8 cellular contexts compared by ENCODE assay signal in genomic region chr20:38962898-38963484, GRCh38. TPM values are rescaled to one million over a fixed set of nuclear protein-coding genes. Genes with fewer than 3 reads are reported as not detected.
DNase-seq lines count a peak whose midpoint lies in the region; ATAC-seq and TF ChIP-seq lines count a peak whose summit lies in the region.

No MANE protein-coding gene starts in this region.

- ATAC-seq in psoas muscle (no peak), GM21529 (IDR thresholded peaks at IDR 0.05; ENCODE audit: unreplicated experiment) (no peak), GM21528 (IDR thresholded peaks at IDR 0.05; ENCODE audit: low FRiP score, unreplicated experiment) (no peak)

- H3K36me3 ChIP-seq in H7 (replicated peaks; ENCODE audit: control insufficient read depth, insufficient read depth, low read length) (no peaks in the 10 kb centered on the region; the same call in 1 of the 2 replicates), psoas muscle (ENCODE audit: insufficient read depth in 1 of 2, low read depth in 1 of 2) (peaks cover 2 to 4% of the 10 kb centered on the region in 2 donors)

- peak overlapping the region; percentile 99 for H3K4me3 ChIP-seq in H7 (ENCODE audit: insufficient read depth, low read depth, low read length)
- H3K4me3 ChIP-seq in epithelial cell of esophagus (ENCODE audit: low read length), result peak overlapping the region; percentile 91
- H3K4me3 ChIP-seq in psoas muscle, result peak overlapping the region; percentile 94

- intact Hi-C loops in psoas muscle (cut with DNase I), result no loop called here

- 6 to 9% (median 7%) methylated on average over 5 of the region's 5 CpGs for WGBS in psoas muscle, 3 donors

- H3K9me3 ChIP-seq in psoas muscle, result no peaks in the 10 kb centered on the region

- H3K27me3 ChIP-seq in H7 (ENCODE audit: control insufficient read depth, insufficient read depth, low read length) (no peaks in the 10 kb centered on the region), psoas muscle (ENCODE audit: insufficient read depth in 3 of 3, low read length in 2 of 3) (no peaks in the 10 kb centered on the region)

- POLR2A ChIA-PET in RWPE1 (lab: Yijun Ruan, JAX; ENCODE audit: low non-redundant PET), result interaction anchor here (0.7 to 1.2 kb wide), 3 partner anchors 27 to 40 kb away, joined by 3 read pairs; no protein-coding TSS in a partner anchor

- CTCF ChIA-PET in RWPE1 (lab: Yijun Ruan, JAX), result interaction anchor here (0.7 to 1.9 kb wide), 5 partner anchors 39 to 87 kb away, joined by 3 to 13 read pairs (median 3); no protein-coding TSS in a partner anchor

- H3K4me1 ChIP-seq in psoas muscle, result peaks cover 8% of the 10 kb centered on the region

- peak overlapping the region; percentile 86 for H3K27ac ChIP-seq in RWPE1
- H3K27ac ChIP-seq in psoas muscle, result peak overlapping the region; percentile 89

- DNase-seq in H7, result no peak
- no peak for DNase-seq in RWPE1 (ENCODE audit: low spot score)
- no peak for DNase-seq in epithelial cell of esophagus (ENCODE audit: low read depth)
- DNase-seq in psoas muscle, result no peak
- DNase-seq in SW480 (ENCODE audit: low spot score), result no peak
- no peak for DNase-seq in HuH-7 (ENCODE audit: low spot score)

- TF ChIP-seq CTCF in RWPE1 (conservative IDR thresholded peaks at IDR 0.05; ENCODE audit: low read depth) (no peak), epithelial cell of esophagus (IDR thresholded peaks at IDR 0.05; ENCODE audit: insufficient read depth, low read depth, low read length, missing control alignments) (no peak), psoas muscle (IDR thresholded peaks at IDR 0.05) (no peak)

RNA-seq across cellular contexts. Expression of gene DHX35, which starts 0.8 kb away (rescaled TPM):
- 26.1 and 28.2 TPM in 2 replicates for total RNA-seq in H7 (2014; rRNA removed; shearing (Covaris generic))
- total RNA-seq in psoas muscle, result 1 to 10 TPM; 3.4 to 6.8 (median 5.5) TPM
- 10 to 100 TPM in 1 of 3 donors, 1 to 10 TPM in 2; 5.8 to 11.9 (median 9.1) TPM for polyA plus RNA-seq in psoas muscle

RNA-seq across cellular contexts. Expression of gene FAM83D, which starts 36.8 kb away (rescaled TPM):
- total RNA-seq in H7 (2014; rRNA removed; shearing (Covaris generic)), result 82.9 and 90.7 TPM in 2 replicates
- under 1 TPM in 2 of 4 donors, not detected in 2; 0.11 to 0.12 TPM for total RNA-seq in psoas muscle
- under 1 TPM in 2 of 3 donors, not detected in 1; 0.12 to 0.32 TPM for polyA plus RNA-seq in psoas muscle

Comparison
In these comparisons a context has a peak if more than half of its experiments do, and no peak if none do; other contexts are left out.
1. RNA of gene FAM83D, which starts 36.8 kb away (total RNA-seq): 82.9 to 90.7 TPM in H7; 0.11 to 0.12 TPM in psoas muscle; every median in the first group is over 10 times any median in the second.
2. Peak in every context shown above with its lines, with median percentiles within 50 percentile points of each other: H3K4me3 ChIP-seq.